ENCODE assay signal across 17 cellular contexts in genomic region chr2:192960945-192961344, GRCh38.
A peak's percentile ranks its signal among the peaks of the same experiment; 100 is the strongest.
DNase-seq lines count a peak whose midpoint lies in the region; ATAC-seq, FAIRE-seq and TF ChIP-seq lines count a peak whose summit lies in the region.
"Had no signal": no experiment of that assay in that cellular context is flagged by ENCODE, and none has a peak within 500 bp of the region (broad histone marks: within the 10 kb centered on the region; RNA-seq: fewer than 3 reads in every experiment).

No MANE protein-coding gene starts in this region.

- POLR2A ChIA-PET in RWPE1 (lab: Yijun Ruan, JAX; ENCODE audit: low non-redundant PET): no interaction called here

- ATAC-seq in HG03196 (IDR thresholded peaks at IDR 0.05; ENCODE audit: unreplicated experiment) (no peak), GM21825 (IDR thresholded peaks at IDR 0.05; ENCODE audit: unreplicated experiment) (no peak)

- no peak for FAIRE-seq in bronchial epithelial cell (lab: Jason Lieb, UNC)
- FAIRE-seq: H1 had no signal

- H3K4me3 ChIP-seq in bronchial epithelial cell (ENCODE audit: low read depth, low read length): no peak overlapping the region
- H3K4me3 ChIP-seq: BLaER1 treated with 17β-estradiol and CSF1 and Interleukin-3, amounts not matched to agents 10 nM and 100 nM; HAP-1 had no signal

- no peaks in the 10 kb centered on the region for H3K36me3 ChIP-seq in bronchial epithelial cell (ENCODE audit: control insufficient read depth, insufficient read depth, low read length)
- H3K36me3 ChIP-seq: BLaER1 treated with 17β-estradiol and CSF1 and Interleukin-3, amounts not matched to agents 10 nM and 100 nM; HAP-1 had no signal

- CTCF ChIA-PET in RWPE1 (lab: Yijun Ruan, JAX): no interaction called here

- no peaks in the 10 kb centered on the region for H3K27me3 ChIP-seq in bronchial epithelial cell (ENCODE audit: control insufficient read depth, insufficient read depth, low read length)
- H3K27me3 ChIP-seq: BLaER1 treated with 17β-estradiol and CSF1 and Interleukin-3, amounts not matched to agents 10 nM and 100 nM had no signal

- peak; percentile 20 for DNase-seq in A172 (ENCODE audit: low spot score)
- peak; percentile 54 for DNase-seq in HS-5 (ENCODE audit: low read depth)
- DNase-seq in RWPE1 (ENCODE audit: low spot score): peak; percentile 13
- peak; percentile 84 for DNase-seq in bronchial epithelial cell (ENCODE audit: low read depth)
- no peak for DNase-seq in NCI-H345 treated with DMSO at 0.1 percent for 48 hours (lab: John Stamatoyannopoulos, UW; ENCODE audit: unreplicated experiment)
- DNase-seq in NK-92 (lab: John Stamatoyannopoulos, UW; ENCODE audit: unreplicated experiment): no peak
- DNase-seq: 8988T; ACHN; CD4-positive, CD25-positive, alpha-beta regulatory T cell; DMS53; HFFc6; IMR-90 had no signal

- no peak overlapping the region for H3K27ac ChIP-seq in RWPE1
- H3K27ac ChIP-seq: BLaER1 treated with 17β-estradiol and CSF1 and Interleukin-3, amounts not matched to agents 10 nM and 100 nM had no signal

- TF ChIP-seq CTCF in RWPE1 (conservative IDR thresholded peaks at IDR 0.05; ENCODE audit: low read depth) (no peak), bronchial epithelial cell (IDR thresholded peaks at IDR 0.05; ENCODE audit: insufficient read depth, low read length, severe bottlenecking) (no peak)

Comparison
In these comparisons a context has a peak if more than half of its experiments do, and no peak if none do; other contexts are left out.
1. DNase-seq: peak in A172 (single experiment), HS-5 (single experiment), RWPE1 (single experiment) and bronchial epithelial cell (single experiment); none in NCI-H345 treated with DMSO at 0.1 percent for 48 hours (single experiment) and NK-92 (single experiment).